In the genomic region with DNA sequence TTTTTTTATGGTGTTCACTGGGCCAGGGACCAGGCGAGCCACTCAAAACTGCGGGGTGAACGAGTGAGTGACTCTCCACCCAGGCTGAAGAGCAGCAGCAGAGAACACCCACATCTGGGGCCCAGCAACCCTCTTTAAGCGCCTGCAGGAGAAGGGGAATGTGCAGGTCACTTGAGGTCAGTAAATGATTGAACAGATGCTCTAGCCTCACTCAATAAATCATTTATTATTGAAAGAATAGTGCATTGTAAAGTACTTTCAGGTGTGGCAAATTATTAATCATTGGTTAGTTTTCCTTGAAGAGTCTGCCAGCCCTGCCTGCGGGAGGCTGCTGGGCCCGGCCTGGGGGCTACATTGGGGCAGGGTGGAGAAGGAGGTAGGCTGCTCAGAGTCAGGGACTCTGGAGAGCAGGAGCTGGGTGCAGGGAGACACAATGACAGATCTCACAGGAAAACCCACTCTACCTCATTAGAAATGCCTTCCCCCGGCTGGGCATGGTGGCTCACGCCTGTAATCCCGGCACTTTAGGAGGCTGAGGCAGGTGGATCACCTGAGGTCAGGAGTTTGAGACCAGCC, we compare ENCODE assay signal across 17 cellular contexts. TPM values are rescaled to one million over a fixed set of nuclear protein-coding genes. Genes with fewer than 3 reads are reported as not detected.
A peak's percentile ranks its signal among the peaks of the same experiment; 100 is the strongest.
DNase-seq lines count a peak whose midpoint lies in the region; ATAC-seq, FAIRE-seq and TF ChIP-seq lines count a peak whose summit lies in the region.
"Had no signal": no experiment of that assay in that cellular context is flagged by ENCODE, and none has a peak within 500 bp of the region (broad histone marks: within the 10 kb centered on the region; RNA-seq: fewer than 3 reads in every experiment).

No MANE protein-coding gene starts in this region.

- ATAC-seq in A549 (peak; percentile 46 to 71; a peak in 4 of 6 replicates), GM19438 (IDR thresholded peaks at IDR 0.05; ENCODE audit: low read depth, unreplicated experiment) (peak; percentile 62), HG02970 (IDR thresholded peaks at IDR 0.05; ENCODE audit: low FRiP score, unreplicated experiment) (peak; percentile 67), HG02852 (IDR thresholded peaks at IDR 0.05; ENCODE audit: unreplicated experiment) (no peak), GM21526 (IDR thresholded peaks at IDR 0.05; ENCODE audit: low FRiP score, unreplicated experiment) (no peak), omental fat pad (ENCODE audit: low FRiP score) (no peak)
- ATAC-seq: left lung; natural killer cell treated with Interleukin-12 subunit alpha and Interleukin-12 subunit beta and Interleukin-15 and Interleukin-18, amount 100 ng/mL, for 72 hours had no signal

- 4% methylated on average over 9 of the region's 9 CpGs for WGBS in A549 (ENCODE audit: missing lambda C conversion rate)

- DNase-seq in A549 (ENCODE audit: low read depth in 1 of 2, low spot score in 1 of 2) (peak; percentile 28 to 78), RCC 7860 (ENCODE audit: low spot score) (peak; percentile 87), omental fat pad (ENCODE audit: low spot score) (no peak), HuH-7.5 (ENCODE audit: low spot score) (no peak)
- DNase-seq: activated B cell treated with CpG ODN at 0.5 μM for 24 hours; activated T-cell treated with anti-CD3 and anti-CD28 coated beads, Interleukin-2, amount 50 U/mL, for 1 hour; dorsolateral prefrontal cortex; foreskin melanocyte; left lung; NCI-H146; NK-92 treated with Interleukin-12 subunit alpha and Interleukin-12 subunit beta, amount 100 ng/mL, for 24 hours had no signal

- H3K4me1 ChIP-seq in A549 = peaks cover 92% of the 10 kb centered on the region
- H3K4me1 ChIP-seq: left lung, tibial nerve had no signal

- POLR2A ChIA-PET in A549 (lab: Yijun Ruan, JAX) = interaction anchor here (0.7 to 0.9 kb wide), 2 partner anchors 11 to 19 kb away, joined by 3 to 4 read pairs; no protein-coding TSS in a partner anchor

- FAIRE-seq in A549 (lab: Jason Lieb, UNC) (no peak), RCC 7860 (lab: Jason Lieb, UNC) (peak; percentile 93)

- H3K4me2 ChIP-seq in A549 = peak overlapping the region; percentile 64

- CTCF ChIA-PET in A549 (lab: Yijun Ruan, JAX) = interaction anchor here (1.9 kb wide), 1 partner anchor 38 kb away, joined by 4 read pairs; no protein-coding TSS in a partner anchor

- no peak for TF ChIP-seq CTCF in A549 (IDR thresholded peaks at IDR 0.05)
- TF ChIP-seq CTCF in omental fat pad (IDR thresholded peaks at IDR 0.05) = no peak

- no peak for TF ChIP-seq POLR2A in A549 (IDR thresholded peaks at IDR 0.05; ENCODE audit: low read length)

- H3K4me3 ChIP-seq in A549 = no peak overlapping the region
- H3K4me3 ChIP-seq: dorsolateral prefrontal cortex, left lung, tibial nerve had no signal

- no peaks in the 10 kb centered on the region for H3K9me3 ChIP-seq in A549
- H3K9me3 ChIP-seq: left lung, tibial nerve had no signal

- peak in 1 of 2 experiments; percentile 13; a peak in 2 of 5 replicates for TF ChIP-seq RAD21 in A549 (conservative IDR thresholded peaks at IDR 0.05 in 1 of 2, IDR thresholded peaks at IDR 0.05 in 1 of 2)

- peak; percentile 55 to 83; a peak in 3 of 5 replicates for TF ChIP-seq EP300 in A549 (IDR thresholded peaks at IDR 0.05)

- peak overlapping the region; percentile 92 to 93 for H3K27ac ChIP-seq in A549
- H3K27ac ChIP-seq: dorsolateral prefrontal cortex, left lung, tibial nerve had no signal

TF ChIP-seq in A549, 52 proteins besides CTCF, POLR2A, EP300 and RAD21:
- peak in 1 of 2 experiments; percentile 43; a peak in 1 of 4 replicates for TF ChIP-seq CEBPB (IDR thresholded peaks at IDR 0.05)
- 0 out of 2 replicates have a peak, but pooled peaks have one; percentile 11 for TF ChIP-seq FOSL2 (IDR thresholded peaks at IDR 0.05)
- no peak for TF ChIP-seq FOSL2 (CRISPR knock-in tag; IDR thresholded peaks at IDR 0.05)
- TF ChIP-seq, protein P1, sequence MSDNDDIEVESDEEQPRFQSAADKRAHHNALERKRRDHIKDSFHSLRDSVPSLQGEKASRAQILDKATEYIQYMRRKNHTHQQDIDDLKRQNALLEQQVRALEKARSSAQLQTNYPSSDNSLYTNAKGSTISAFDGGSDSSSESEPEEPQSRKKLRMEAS (IDR thresholded peaks at IDR 0.05) = peak; percentile 58
- peak; percentile 51 to 69; a peak in 3 of 5 replicates for TF ChIP-seq JUN (IDR thresholded peaks at IDR 0.05)
- peak; percentile 83 for TF ChIP-seq GATA3 (IDR thresholded peaks at IDR 0.05; ENCODE audit: borderline replicate concordance)
- TF ChIP-seq JUNB (IDR thresholded peaks at IDR 0.05) = peak; percentile 71
- TF ChIP-seq BHLHE40 (IDR thresholded peaks at IDR 0.05; ENCODE audit: low read depth, low read length) = no peak
- TF ChIP-seq SMC3 (IDR thresholded peaks at IDR 0.05) = 0 out of 3 replicates have a peak, but pooled peaks have one; percentile 19
- no peak for TF ChIP-seq POLR2AphosphoS2 (conservative IDR thresholded peaks at IDR 0.05; ENCODE audit: low read length)
- TF ChIP-seq, protein P2, sequence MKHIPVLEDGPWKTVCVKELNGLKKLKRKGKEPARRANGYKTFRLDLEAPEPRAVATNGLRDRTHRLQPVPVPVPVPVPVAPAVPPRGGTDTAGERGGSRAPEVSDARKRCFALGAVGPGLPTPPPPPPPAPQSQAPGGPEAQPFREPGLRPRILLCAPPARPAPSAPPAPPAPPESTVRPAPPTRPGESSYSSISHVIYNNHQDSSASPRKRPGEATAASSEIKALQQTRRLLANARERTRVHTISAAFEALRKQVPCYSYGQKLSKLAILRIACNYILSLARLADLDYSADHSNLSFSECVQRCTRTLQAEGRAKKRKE (CRISPR knock-in tag; IDR thresholded peaks at IDR 0.05; ENCODE audit: low read depth) = no peak
TF ChIP-seq in A549: peak in this region for 7.

RNA-seq across cellular contexts. Expression of a gene that starts 42.5 kb away (rescaled TPM):
- polyA plus RNA-seq in A549 (2011; rRNA removed) (46.4 and 56.2 TPM in 2 replicates), A549 (2017; fragmentation: RNase III; extraction: RNeasy Plus Mini Kit Qiagen cat#74134 plus additional on column Dnase treatment) (23.5 to 26.0 TPM (median 24.2 TPM) in 3 replicates)
- 10.1 and 11.9 TPM in 2 replicates for polyA plus RNA-seq in A549 (2012; cell fraction: cytosol; rRNA removed)
- polyA plus RNA-seq in A549 (2012; cell fraction: nucleus; rRNA removed) = 12.6 and 16.8 TPM in 2 replicates
- 154 and 157 TPM in 2 replicates for polyA minus RNA-seq in A549 (2011; rRNA and poly(A)+ RNA removed)
- total RNA-seq in omental fat pad = 10 to 100 TPM in 1 of 4 donors, 1 to 10 TPM in 3; 5.7 to 23.3 (median 6.9) TPM

Comparison
In these comparisons a context has a peak if more than half of its experiments do, and no peak if none do; other contexts are left out.
1. ATAC-seq: peak in A549 (2 of 2), GM19438 (single experiment) and HG02970 (single experiment); none in HG02852 (single experiment), GM21526 (single experiment) and omental fat pad (single experiment).
2. DNase-seq: peak in A549 (2 of 2) and RCC 7860 (single experiment); none in omental fat pad (single experiment) and HuH-7.5 (single experiment).